1 cellular context compared by ENCODE assay signal in the genomic region with DNA sequence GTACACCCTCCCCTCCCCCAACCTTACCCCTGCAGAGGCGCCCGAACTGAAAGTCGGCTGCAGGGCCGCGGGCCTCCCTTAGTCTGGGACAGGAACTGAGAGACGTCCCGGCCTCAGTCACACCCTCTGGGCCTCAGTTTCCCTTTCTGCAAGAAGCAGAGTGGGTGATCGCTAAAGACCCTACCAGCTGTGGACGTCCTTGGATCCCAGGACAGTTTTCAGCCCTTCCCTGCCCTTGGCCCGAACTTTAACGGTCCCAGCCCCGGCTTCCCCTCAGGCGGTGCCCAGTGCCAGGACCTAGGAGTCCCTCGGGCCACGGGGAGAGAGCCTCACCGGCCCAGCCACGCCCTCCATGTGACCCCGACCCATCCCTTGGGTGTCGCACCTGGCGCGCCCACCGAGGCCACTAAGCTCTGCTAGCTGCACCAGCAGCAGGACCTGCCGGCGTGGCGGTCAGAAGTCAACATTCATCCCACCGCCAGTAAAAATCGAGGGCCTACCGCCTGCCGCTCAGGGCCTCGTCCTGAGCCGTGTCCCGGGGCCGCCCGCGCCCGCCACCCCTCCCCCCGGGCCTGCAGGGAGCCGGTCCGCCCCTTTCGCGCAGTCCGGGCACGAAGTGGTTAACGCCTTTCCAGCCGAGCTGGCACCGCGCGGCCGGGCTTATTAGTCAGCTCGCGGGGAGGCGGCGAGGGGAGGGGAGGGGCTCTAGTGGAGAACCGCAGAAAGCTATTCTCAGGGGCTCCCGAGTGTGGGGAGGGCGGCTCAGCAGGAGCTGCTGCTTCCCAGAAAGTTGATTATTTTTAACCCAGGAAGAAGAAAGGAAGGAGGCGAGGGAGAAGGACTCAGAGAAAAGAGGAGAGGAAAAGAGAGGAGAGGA.
TF ChIP-seq lines count a peak whose summit lies in the region.

No MANE protein-coding gene starts in this region.

TF ChIP-seq in HepG2, 621 proteins besides CTCF, POLR2A, EP300 and RAD21 (continued from another document and continues in another):
- TF ChIP-seq, protein P1, sequence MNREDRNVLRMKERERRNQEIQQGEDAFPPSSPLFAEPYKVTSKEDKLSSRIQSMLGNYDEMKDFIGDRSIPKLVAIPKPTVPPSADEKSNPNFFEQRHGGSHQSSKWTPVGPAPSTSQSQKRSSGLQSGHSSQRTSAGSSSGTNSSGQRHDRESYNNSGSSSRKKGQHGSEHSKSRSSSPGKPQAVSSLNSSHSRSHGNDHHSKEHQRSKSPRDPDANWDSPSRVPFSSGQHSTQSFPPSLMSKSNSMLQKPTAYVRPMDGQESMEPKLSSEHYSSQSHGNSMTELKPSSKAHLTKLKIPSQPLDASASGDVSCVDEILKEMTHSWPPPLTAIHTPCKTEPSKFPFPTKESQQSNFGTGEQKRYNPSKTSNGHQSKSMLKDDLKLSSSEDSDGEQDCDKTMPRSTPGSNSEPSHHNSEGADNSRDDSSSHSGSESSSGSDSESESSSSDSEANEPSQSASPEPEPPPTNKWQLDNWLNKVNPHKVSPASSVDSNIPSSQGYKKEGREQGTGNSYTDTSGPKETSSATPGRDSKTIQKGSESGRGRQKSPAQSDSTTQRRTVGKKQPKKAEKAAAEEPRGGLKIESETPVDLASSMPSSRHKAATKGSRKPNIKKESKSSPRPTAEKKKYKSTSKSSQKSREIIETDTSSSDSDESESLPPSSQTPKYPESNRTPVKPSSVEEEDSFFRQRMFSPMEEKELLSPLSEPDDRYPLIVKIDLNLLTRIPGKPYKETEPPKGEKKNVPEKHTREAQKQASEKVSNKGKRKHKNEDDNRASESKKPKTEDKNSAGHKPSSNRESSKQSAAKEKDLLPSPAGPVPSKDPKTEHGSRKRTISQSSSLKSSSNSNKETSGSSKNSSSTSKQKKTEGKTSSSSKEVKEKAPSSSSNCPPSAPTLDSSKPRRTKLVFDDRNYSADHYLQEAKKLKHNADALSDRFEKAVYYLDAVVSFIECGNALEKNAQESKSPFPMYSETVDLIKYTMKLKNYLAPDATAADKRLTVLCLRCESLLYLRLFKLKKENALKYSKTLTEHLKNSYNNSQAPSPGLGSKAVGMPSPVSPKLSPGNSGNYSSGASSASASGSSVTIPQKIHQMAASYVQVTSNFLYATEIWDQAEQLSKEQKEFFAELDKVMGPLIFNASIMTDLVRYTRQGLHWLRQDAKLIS (CRISPR knock-in tag; IDR thresholded peaks at IDR 0.05) = 0 out of 2 replicates have a peak, but pooled peaks have one; percentile 27
- TF ChIP-seq CSRNP2 (CRISPR knock-in tag; conservative IDR thresholded peaks at IDR 0.05; ENCODE audit: low read depth) = no peak
- TF ChIP-seq ZFP36L1 (CRISPR knock-in tag; IDR thresholded peaks at IDR 0.05) = peak; percentile 75; the same call in 1 of the 2 replicates
- peak; percentile 46; the same call in 1 of the 2 replicates for TF ChIP-seq ZNF121 (CRISPR knock-in tag; IDR thresholded peaks at IDR 0.05)
- TF ChIP-seq ZNF670 (CRISPR knock-in tag; IDR thresholded peaks at IDR 0.05; ENCODE audit: borderline replicate concordance) = 0 out of 2 replicates have a peak, but pooled peaks have one; percentile 34
- peak; percentile 11; the same call in 1 of the 2 replicates for TF ChIP-seq MXD1 (CRISPR knock-in tag; IDR thresholded peaks at IDR 0.05)
- TF ChIP-seq ZSCAN31 (CRISPR knock-in tag; IDR thresholded peaks at IDR 0.05; ENCODE audit: low read depth) = peak; percentile 74; the same call in 1 of the 2 replicates
- peak; percentile 33; the same call in 1 of the 2 replicates for TF ChIP-seq GATAD1 (CRISPR knock-in tag; IDR thresholded peaks at IDR 0.05)
- TF ChIP-seq, protein P2, sequence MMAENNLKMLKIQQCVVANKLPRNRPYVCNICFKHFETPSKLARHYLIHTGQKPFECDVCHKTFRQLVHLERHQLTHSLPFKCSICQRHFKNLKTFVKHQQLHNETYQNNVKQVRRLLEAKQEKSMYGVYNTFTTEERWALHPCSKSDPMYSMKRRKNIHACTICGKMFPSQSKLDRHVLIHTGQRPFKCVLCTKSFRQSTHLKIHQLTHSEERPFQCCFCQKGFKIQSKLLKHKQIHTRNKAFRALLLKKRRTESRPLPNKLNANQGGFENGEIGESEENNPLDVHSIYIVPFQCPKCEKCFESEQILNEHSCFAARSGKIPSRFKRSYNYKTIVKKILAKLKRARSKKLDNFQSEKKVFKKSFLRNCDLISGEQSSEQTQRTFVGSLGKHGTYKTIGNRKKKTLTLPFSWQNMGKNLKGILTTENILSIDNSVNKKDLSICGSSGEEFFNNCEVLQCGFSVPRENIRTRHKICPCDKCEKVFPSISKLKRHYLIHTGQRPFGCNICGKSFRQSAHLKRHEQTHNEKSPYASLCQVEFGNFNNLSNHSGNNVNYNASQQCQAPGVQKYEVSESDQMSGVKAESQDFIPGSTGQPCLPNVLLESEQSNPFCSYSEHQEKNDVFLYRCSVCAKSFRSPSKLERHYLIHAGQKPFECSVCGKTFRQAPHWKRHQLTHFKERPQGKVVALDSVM (CRISPR knock-in tag; IDR thresholded peaks at IDR 0.05) = no peak
- 0 out of 2 replicates have a peak, but pooled peaks have one; percentile 39 for TF ChIP-seq FIP1L1 (IDR thresholded peaks at IDR 0.05; ENCODE audit: borderline replicate concordance, insufficient read depth, low read depth, low read length)
- TF ChIP-seq SMAD3 (CRISPR knock-in tag; IDR thresholded peaks at IDR 0.05) = 0 out of 2 replicates have a peak, but pooled peaks have one; percentile 22
- 0 out of 2 replicates have a peak, but pooled peaks have one; percentile 15 for TF ChIP-seq PRDM15 (CRISPR knock-in tag; IDR thresholded peaks at IDR 0.05)
- peak; percentile 41; the same call in 1 of the 2 replicates for TF ChIP-seq MXD4 (CRISPR knock-in tag; IDR thresholded peaks at IDR 0.05)
- TF ChIP-seq, protein P3, sequence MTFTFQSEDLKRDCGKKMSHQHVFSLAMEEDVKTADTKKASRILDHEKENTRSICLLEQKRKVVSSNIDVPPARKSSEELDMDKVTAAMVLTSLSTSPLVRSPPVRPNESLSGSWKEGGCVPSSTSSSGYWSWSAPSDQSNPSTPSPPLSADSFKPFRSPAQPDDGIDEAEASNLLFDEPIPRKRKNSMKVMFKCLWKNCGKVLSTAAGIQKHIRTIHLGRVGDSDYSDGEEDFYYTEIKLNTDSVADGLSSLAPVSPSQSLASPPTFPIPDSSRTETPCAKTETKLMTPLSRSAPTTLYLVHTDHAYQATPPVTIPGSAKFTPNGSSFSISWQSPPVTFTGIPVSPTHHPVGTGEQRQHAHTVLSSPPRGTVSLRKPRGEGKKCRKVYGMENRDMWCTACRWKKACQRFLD (CRISPR knock-in tag; IDR thresholded peaks at IDR 0.05; ENCODE audit: borderline replicate concordance) = peak; percentile 73; the same call in 1 of the 2 replicates
- TF ChIP-seq HOXA5 (CRISPR knock-in tag; IDR thresholded peaks at IDR 0.05) = peak; percentile 59; the same call in 1 of the 2 replicates
- TF ChIP-seq ZBTB37 (CRISPR knock-in tag; IDR thresholded peaks at IDR 0.05) = no peak
- no peak for TF ChIP-seq ARID2 (CRISPR knock-in tag; IDR thresholded peaks at IDR 0.05; ENCODE audit: borderline replicate concordance)
- peak; percentile 50; the same call in 1 of the 2 replicates for TF ChIP-seq ZNF768 (CRISPR knock-in tag; IDR thresholded peaks at IDR 0.05)
- TF ChIP-seq NR2C2 (CRISPR knock-in tag; IDR thresholded peaks at IDR 0.05; ENCODE audit: borderline replicate concordance) = peak; percentile 95
- TF ChIP-seq SETDB1 (CRISPR knock-in tag; IDR thresholded peaks at IDR 0.05; ENCODE audit: borderline replicate concordance) = no peak; the same call in 1 of the 2 replicates
- 0 out of 2 replicates have a peak, but pooled peaks have one; percentile 47 for TF ChIP-seq RERE (CRISPR knock-in tag; IDR thresholded peaks at IDR 0.05; ENCODE audit: low read depth)
- TF ChIP-seq ATF7-NPFF (CRISPR knock-in tag; IDR thresholded peaks at IDR 0.05; ENCODE audit: low read depth) = peak; percentile 77
- TF ChIP-seq ERF (CRISPR knock-in tag; IDR thresholded peaks at IDR 0.05) = peak; percentile 38; the same call in 1 of the 2 replicates
- peak; percentile 46 for TF ChIP-seq ZNF263 (CRISPR knock-in tag; IDR thresholded peaks at IDR 0.05)
